9 cellular contexts compared by ENCODE assay signal in genomic region chr19:5624741-5625140, GRCh38. TPM values are rescaled to one million over a fixed set of nuclear protein-coding genes. Genes with fewer than 3 reads are reported as not detected.
DNase-seq lines count a peak whose midpoint lies in the region; ATAC-seq and TF ChIP-seq lines count a peak whose summit lies in the region.
"Had no signal": no experiment of that assay in that cellular context is flagged by ENCODE, and none has a peak within 500 bp of the region (broad histone marks: within the 10 kb centered on the region; RNA-seq: fewer than 3 reads in every experiment).

No MANE protein-coding gene starts in this region.

- H3K9me3 ChIP-seq in iPS-20b (ENCODE audit: insufficient read depth, low read depth, low read length) (no peaks in the 10 kb centered on the region), suprapubic skin (no peaks in the 10 kb centered on the region)

- peaks cover 13% of the 10 kb centered on the region for H3K4me1 ChIP-seq in iPS-20b (ENCODE audit: insufficient read depth, low read length)
- H3K4me1 ChIP-seq in suprapubic skin: peaks cover 72% of the 10 kb centered on the region

- H3K4me1 Mint-ChIP-seq in T-helper 1 cell treated with Interleukin-12 subunit alpha and Interleukin-12 subunit beta and Interleukin-4 antibody, amounts not matched to agents 30 μg/mL and 1 μg/mL, for 36 hours (ENCODE audit: low read depth): peaks cover 62% of the 10 kb centered on the region
- peaks cover 68% of the 10 kb centered on the region for H3K4me1 Mint-ChIP-seq in activated CD8-positive, alpha-beta T cell treated with anti-CD3 and anti-CD28 coated beads for 36 hours (ENCODE audit: low read depth)

- H3K4me3 ChIP-seq in iPS-20b (ENCODE audit: low read length): peak overlapping the region; percentile 98
- H3K4me3 ChIP-seq in suprapubic skin: peak overlapping the region; percentile 87

- ATAC-seq in activated CD8-positive, alpha-beta T cell treated with anti-CD3 and anti-CD28 coated beads for 36 hours: no peak
- ATAC-seq in HG03469 (IDR thresholded peaks at IDR 0.05; ENCODE audit: unreplicated experiment): no peak

- CTCF ChIA-PET in activated CD8-positive, alpha-beta T cell treated with anti-CD3 and anti-CD28 coated beads for 36 hours (lab: Charles Lee): interaction anchor here (1.4 kb wide), 2 partner anchors 9 to 10 kb away, joined by 3 read pairs; no protein-coding TSS in a partner anchor

- H3K9me3 Mint-ChIP-seq in T-helper 1 cell treated with Interleukin-12 subunit alpha and Interleukin-12 subunit beta and Interleukin-4 antibody, amounts not matched to agents 30 μg/mL and 1 μg/mL, for 36 hours: no peaks in the 10 kb centered on the region
- H3K9me3 Mint-ChIP-seq in activated CD8-positive, alpha-beta T cell treated with anti-CD3 and anti-CD28 coated beads for 36 hours: no peaks in the 10 kb centered on the region

- H3K9ac ChIP-seq in iPS-20b (ENCODE audit: low read depth, low read length): peak overlapping the region; percentile 99; the same call in 1 of the 2 replicates

- no peaks in the 10 kb centered on the region for H3K27me3 Mint-ChIP-seq in T-helper 1 cell treated with Interleukin-12 subunit alpha and Interleukin-12 subunit beta and Interleukin-4 antibody, amounts not matched to agents 30 μg/mL and 1 μg/mL, for 36 hours (ENCODE audit: low read depth)
- H3K27me3 Mint-ChIP-seq in activated CD8-positive, alpha-beta T cell treated with anti-CD3 and anti-CD28 coated beads for 36 hours: no peaks in the 10 kb centered on the region

- H3K27ac ChIP-seq in iPS-20b (ENCODE audit: low read length) (no peak overlapping the region), suprapubic skin (peak overlapping the region; percentile 94)

- TF ChIP-seq POLR2A in suprapubic skin (IDR thresholded peaks at IDR 0.05): no peak

- peaks cover 55% of the 10 kb centered on the region for H3K36me3 Mint-ChIP-seq in T-helper 1 cell treated with Interleukin-12 subunit alpha and Interleukin-12 subunit beta and Interleukin-4 antibody, amounts not matched to agents 30 μg/mL and 1 μg/mL, for 36 hours (ENCODE audit: low read depth)
- peaks cover 76% of the 10 kb centered on the region for H3K36me3 Mint-ChIP-seq in activated CD8-positive, alpha-beta T cell treated with anti-CD3 and anti-CD28 coated beads for 36 hours (ENCODE audit: low read depth)

- DNase-seq in T-helper 1 cell (no peak), suprapubic skin (ENCODE audit: low spot score in 2 of 2) (no peak), iPS-NIHi7 (ENCODE audit: extremely low spot score) (no peak), GM13976 (ENCODE audit: low spot score) (no peak)
- DNase-seq in activated CD8-positive, alpha-beta T cell treated with anti-CD3 and anti-CD28 coated beads for 36 hours: peak; percentile 16
- DNase-seq: NCI-H1694 treated with DMSO at 0.1 percent for 48 hours had no signal

- H3K36me3 ChIP-seq in iPS-20b (ENCODE audit: insufficient read depth, low read depth, low read length) (peaks cover 67% of the 10 kb centered on the region), suprapubic skin (peaks cover 43% of the 10 kb centered on the region)

- intact Hi-C loops in activated CD8-positive, alpha-beta T cell treated with anti-CD3 and anti-CD28 coated beads for 36 hours (cut with micrococcal nuclease): loop anchor here (5.0 kb wide), 1 partner anchor 58 kb away; the partner anchor contains the start of genes HSD11B1L and MICOS13

- WGBS in suprapubic skin: 20% methylated on average over 7 of the region's 7 CpGs

- peak overlapping the region; percentile 99 for H3K4me3 Mint-ChIP-seq in T-helper 1 cell treated with Interleukin-12 subunit alpha and Interleukin-12 subunit beta and Interleukin-4 antibody, amounts not matched to agents 30 μg/mL and 1 μg/mL, for 36 hours
- peak overlapping the region; percentile 100 for H3K4me3 Mint-ChIP-seq in activated CD8-positive, alpha-beta T cell treated with anti-CD3 and anti-CD28 coated beads for 36 hours

- in situ Hi-C loops in GM13976 (cut with MboI; ENCODE audit: low sequenced_read_pairs, unreplicated experiment): no loop called here

- POLR2A ChIA-PET in activated CD8-positive, alpha-beta T cell treated with anti-CD3 and anti-CD28 coated beads for 36 hours (lab: Charles Lee): interaction anchor here (0.5 to 1.4 kb wide), 7 partner anchors 9 to 197 kb away, joined by 3 to 6 read pairs (median 3); no protein-coding TSS in a partner anchor

- no peak for TF ChIP-seq EP300 in suprapubic skin (IDR thresholded peaks at IDR 0.05)

- H3K27ac Mint-ChIP-seq in T-helper 1 cell treated with Interleukin-12 subunit alpha and Interleukin-12 subunit beta and Interleukin-4 antibody, amounts not matched to agents 30 μg/mL and 1 μg/mL, for 36 hours: peak overlapping the region; percentile 76
- H3K27ac Mint-ChIP-seq in activated CD8-positive, alpha-beta T cell treated with anti-CD3 and anti-CD28 coated beads for 36 hours: peak overlapping the region; percentile 89

- no peak for TF ChIP-seq CTCF in activated CD8-positive, alpha-beta T cell treated with anti-CD3 and anti-CD28 coated beads for 36 hours (IDR thresholded peaks at IDR 0.05)
- TF ChIP-seq CTCF in suprapubic skin (IDR thresholded peaks at IDR 0.05): no peak
- no peak for TF ChIP-seq CTCF in GM13976 (IDR thresholded peaks at IDR 0.05; ENCODE audit: borderline replicate concordance, control extremely low read depth, extremely low read depth, insufficient read depth, missing control alignments)

- H3K27me3 ChIP-seq in iPS-20b (ENCODE audit: insufficient read depth, low read length) (no peaks in the 10 kb centered on the region), suprapubic skin (no peaks in the 10 kb centered on the region)

RNA-seq across cellular contexts. Expression of gene SAFB, which starts 1.9 kb away (rescaled TPM):
- total RNA-seq in activated CD8-positive, alpha-beta T cell treated with anti-CD3 and anti-CD28 coated beads for 36 hours: 100 to 1,000 TPM; 124 to 132 TPM
- total RNA-seq in suprapubic skin: 100 to 1,000 TPM in 1 of 4 donors, 10 to 100 TPM in 3; 46.3 to 181 (median 63.7) TPM

RNA-seq across cellular contexts. Expression of gene SAFB2, which starts 2.2 kb away (rescaled TPM):
- total RNA-seq in activated CD8-positive, alpha-beta T cell treated with anti-CD3 and anti-CD28 coated beads for 36 hours: 10 to 100 TPM; 70.8 to 78.0 TPM
- 100 to 1,000 TPM in 1 of 4 donors, 10 to 100 TPM in 3; 22.9 to 105 (median 28.8) TPM for total RNA-seq in suprapubic skin

RNA-seq across cellular contexts. Expression of gene MICOS13, which starts 55.6 kb away (rescaled TPM):
- total RNA-seq in activated CD8-positive, alpha-beta T cell treated with anti-CD3 and anti-CD28 coated beads for 36 hours: 10 to 100 TPM; 49.4 TPM
- 10 to 100 TPM; 37.2 to 67.1 (median 58.1) TPM for total RNA-seq in suprapubic skin

RNA-seq across cellular contexts. Expression of gene HSD11B1L, which starts 56.1 kb away (rescaled TPM):
- total RNA-seq in activated CD8-positive, alpha-beta T cell treated with anti-CD3 and anti-CD28 coated beads for 36 hours: 1 to 10 TPM; 2.7 to 3.5 TPM
- total RNA-seq in suprapubic skin: 10 to 100 TPM; 11.6 to 19.0 (median 15.1) TPM

RNA-seq across cellular contexts. Expression of gene TINCR, which starts 57.0 kb away (rescaled TPM):
- total RNA-seq in activated CD8-positive, alpha-beta T cell treated with anti-CD3 and anti-CD28 coated beads for 36 hours: under 1 TPM; 0.38 to 0.50 TPM
- total RNA-seq in suprapubic skin: 100 to 1,000 TPM; 173 to 255 (median 185) TPM
